ENCODE assay signal across 11 cellular contexts in the genomic region with DNA sequence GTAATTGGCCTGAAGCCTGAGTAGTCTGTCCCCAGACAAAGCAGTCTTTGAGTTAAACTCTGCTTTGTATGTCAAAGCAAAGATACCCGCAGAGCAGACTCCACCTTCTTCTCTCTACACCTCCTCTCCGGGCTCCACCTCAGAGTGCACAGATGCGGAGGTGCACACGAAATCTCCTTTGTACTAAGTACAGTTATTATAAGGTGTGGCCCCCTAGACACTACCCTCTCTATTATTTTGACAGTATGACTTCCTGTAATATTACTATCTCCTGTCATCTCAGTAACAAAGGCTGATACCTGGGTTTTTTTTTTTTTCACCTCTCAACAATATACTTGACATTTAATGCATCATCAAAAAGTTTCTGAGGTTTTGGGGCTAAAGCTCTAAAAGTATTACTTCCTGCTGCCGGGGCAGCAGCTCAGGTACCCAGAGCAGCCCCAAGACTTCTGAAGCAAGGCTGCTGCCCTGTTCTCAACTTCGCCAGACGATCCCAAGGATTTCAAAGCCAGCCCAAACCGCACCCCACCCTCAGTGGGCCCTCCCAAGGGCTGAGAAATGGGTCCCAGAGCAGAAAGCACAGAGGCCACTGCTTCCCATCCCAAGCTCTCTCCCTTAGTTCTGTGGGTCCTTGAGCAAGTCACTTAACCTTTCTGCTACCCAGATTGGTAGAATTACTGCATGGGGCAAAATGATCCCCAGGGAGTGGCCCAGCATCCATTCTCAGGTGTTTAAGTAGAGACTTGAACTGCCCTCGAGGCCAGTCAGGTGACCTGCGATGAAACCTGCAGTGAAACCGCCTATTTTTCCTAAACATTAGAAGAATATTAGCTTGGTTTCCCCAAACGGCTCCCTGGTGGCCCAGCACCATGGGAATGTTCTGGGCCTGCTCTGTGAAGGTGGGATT.
A peak's percentile ranks its signal among the peaks of the same experiment; 100 is the strongest.
DNase-seq lines count a peak whose midpoint lies in the region; ATAC-seq, FAIRE-seq and TF ChIP-seq lines count a peak whose summit lies in the region.
"Had no signal": no experiment of that assay in that cellular context is flagged by ENCODE, and none has a peak within 500 bp of the region (broad histone marks: within the 10 kb centered on the region; RNA-seq: fewer than 3 reads in every experiment).

No MANE protein-coding gene starts in this region.

- peaks cover 7% of the 10 kb centered on the region for H3K36me3 Mint-ChIP-seq in activated CD8-positive, alpha-beta memory T cell treated with anti-CD3 and anti-CD28 coated beads, Interleukin-2, amount 10 ng/mL, durations not matched to agents 7 days and 5 days
- no peaks in the 10 kb centered on the region for H3K36me3 Mint-ChIP-seq in naive B cell

- H3K27me3 Mint-ChIP-seq in activated CD8-positive, alpha-beta memory T cell treated with anti-CD3 and anti-CD28 coated beads, Interleukin-2, amount 10 ng/mL, durations not matched to agents 7 days and 5 days, result no peaks in the 10 kb centered on the region
- H3K27me3 Mint-ChIP-seq in naive B cell, result peaks cover 0 to 13% (median 8%) of the 10 kb centered on the region in 3 donors

- no peaks in the 10 kb centered on the region for H3K36me3 ChIP-seq in BLaER1 treated with 17β-estradiol and CSF1 and Interleukin-3, amounts not matched to agents 10 nM and 100 nM
- H3K36me3 ChIP-seq in pancreas, result no peaks in the 10 kb centered on the region
- H3K36me3 ChIP-seq: left ventricle myocardium inferior, uterus had no signal

- TF ChIP-seq CTCF in pancreas (IDR thresholded peaks at IDR 0.05), result no peak

- no peak for FAIRE-seq in pancreas (lab: Jason Lieb, UNC)

- H3K27ac ChIP-seq in BLaER1 treated with 17β-estradiol and CSF1 and Interleukin-3, amounts not matched to agents 10 nM and 100 nM, result no peak overlapping the region
- H3K27ac ChIP-seq in pancreas, result no peak overlapping the region
- H3K27ac ChIP-seq: left ventricle myocardium inferior, uterus had no signal

- peaks cover 27 to 62% (median 45%) of the 10 kb centered on the region in 10 experiments for H3K4me1 ChIP-seq in BLaER1 treated with 17β-estradiol and CSF1 and Interleukin-3, amounts not matched to agents 10 nM and 100 nM
- H3K4me1 ChIP-seq in pancreas, result peaks cover 5 to 7% (median 6%) of the 10 kb centered on the region in 3 donors
- H3K4me1 ChIP-seq: uterus had no signal

- 0 out of 22 replicates have a peak, but pooled peaks cover 0 to 2% (median 0%) of the 10 kb centered on the region in 11 experiments for H3K27me3 ChIP-seq in BLaER1 treated with 17β-estradiol and CSF1 and Interleukin-3, amounts not matched to agents 10 nM and 100 nM
- H3K27me3 ChIP-seq in pancreas, result no peaks in the 10 kb centered on the region
- H3K27me3 ChIP-seq: uterus had no signal

- H3K4me1 Mint-ChIP-seq in activated CD8-positive, alpha-beta memory T cell treated with anti-CD3 and anti-CD28 coated beads, Interleukin-2, amount 10 ng/mL, durations not matched to agents 7 days and 5 days, result peaks cover 52% of the 10 kb centered on the region
- peaks cover 37 to 72% (median 58%) of the 10 kb centered on the region in 3 donors for H3K4me1 Mint-ChIP-seq in naive B cell

- WGBS in pancreas, 2 donors, result 83 to 85% methylated on average over 12 of the region's 12 CpGs

- intact Hi-C loops in pancreas (cut with DNase I), result no loop called here

- H3K9me3 Mint-ChIP-seq in activated CD8-positive, alpha-beta memory T cell treated with anti-CD3 and anti-CD28 coated beads, Interleukin-2, amount 10 ng/mL, durations not matched to agents 7 days and 5 days (ENCODE audit: low read depth), result no peaks in the 10 kb centered on the region
- no peaks in the 10 kb centered on the region for H3K9me3 Mint-ChIP-seq in naive B cell

- CTCF ChIA-PET in activated CD8-positive, alpha-beta memory T cell treated with anti-CD3 and anti-CD28 coated beads, Interleukin-2, amount 10 ng/mL, durations not matched to agents 7 days and 5 days (lab: Charles Lee), result interaction anchor here (1.1 to 1.8 kb wide), 7 partner anchors 11 to 416 kb away, joined by 3 to 6 read pairs (median 4); no protein-coding TSS in a partner anchor

- H3K27ac Mint-ChIP-seq in activated CD8-positive, alpha-beta memory T cell treated with anti-CD3 and anti-CD28 coated beads, Interleukin-2, amount 10 ng/mL, durations not matched to agents 7 days and 5 days, result peak overlapping the region; percentile 87
- peak overlapping the region in 3 of 6 donors; percentile 1 to 96 (median 47) for H3K27ac Mint-ChIP-seq in naive B cell

- no peak overlapping the region for H3K4me3 ChIP-seq in BLaER1 treated with 17β-estradiol and CSF1 and Interleukin-3, amounts not matched to agents 10 nM and 100 nM
- H3K4me3 ChIP-seq in pancreas, result no peak overlapping the region
- H3K4me3 ChIP-seq: left ventricle myocardium inferior, uterus had no signal

- peak overlapping the region in 6 of 11 experiments; percentile 3 to 78 (median 24); a peak in 4 of 22 replicates for H3K4me2 ChIP-seq in BLaER1 treated with 17β-estradiol and CSF1 and Interleukin-3, amounts not matched to agents 10 nM and 100 nM

- H4K20me1 ChIP-seq in BLaER1 treated with 17β-estradiol and CSF1 and Interleukin-3, amounts not matched to agents 10 nM and 100 nM, result 0 out of 22 replicates have a peak, but pooled peaks cover 0 to 5% (median 0%) of the 10 kb centered on the region in 11 experiments

- H3K9me3 ChIP-seq in BLaER1 treated with 17β-estradiol and CSF1 and Interleukin-3, amounts not matched to agents 10 nM and 100 nM (replicated peaks in 1 of 11), result peaks cover 0 to 8% (median 0%) of the 10 kb centered on the region in 11 experiments; a peak in 4 of 22 replicates
- H3K9me3 ChIP-seq in pancreas, result no peaks in the 10 kb centered on the region
- H3K9me3 ChIP-seq: left ventricle myocardium inferior, uterus had no signal

- DNase-seq in activated CD8-positive, alpha-beta memory T cell treated with anti-CD3 and anti-CD28 coated beads, Interleukin-2, amount 10 ng/mL, durations not matched to agents 7 days and 5 days, result peak; percentile 75
- DNase-seq in naive B cell (peak; percentile 42), NCI-H1436 (lab: John Stamatoyannopoulos, UW) (no peak), pancreas (no peak), RKO (ENCODE audit: low spot score) (no peak)
- DNase-seq: left ventricle myocardium inferior, uterus had no signal

- ATAC-seq in HG02885 (IDR thresholded peaks at IDR 0.05; ENCODE audit: poor library complexity, unreplicated experiment), result peak; percentile 68
- peak; percentile 93 for ATAC-seq in activated CD8-positive, alpha-beta memory T cell treated with anti-CD3 and anti-CD28 coated beads, Interleukin-2, amount 10 ng/mL, durations not matched to agents 7 days and 5 days
- peak; percentile 47 to 50 for ATAC-seq in naive B cell (ENCODE audit: low read depth in 2 of 2)
- ATAC-seq in pancreas, result no peak
- ATAC-seq in GM21717 (IDR thresholded peaks at IDR 0.05; ENCODE audit: unreplicated experiment), result no peak
- ATAC-seq: HCT116 had no signal

- peak overlapping the region; percentile 45 for H3K4me3 Mint-ChIP-seq in activated CD8-positive, alpha-beta memory T cell treated with anti-CD3 and anti-CD28 coated beads, Interleukin-2, amount 10 ng/mL, durations not matched to agents 7 days and 5 days
- H3K4me3 Mint-ChIP-seq in naive B cell, result peak overlapping the region in 4 of 8 donors; percentile 4 to 51 (median 38)

- H3K9ac ChIP-seq in BLaER1 treated with 17β-estradiol and CSF1 and Interleukin-3, amounts not matched to agents 10 nM and 100 nM, result no peak overlapping the region

Comparison
In these comparisons a context has a peak if more than half of its experiments do, and no peak if none do; other contexts are left out.
1. ATAC-seq: peak in HG02885 (single experiment), activated CD8-positive, alpha-beta memory T cell treated with anti-CD3 and anti-CD28 coated beads, Interleukin-2, amount 10 ng/mL, durations not matched to agents 7 days and 5 days (single experiment) and naive B cell (2 of 2); none in pancreas (0 of 4) and GM21717 (single experiment).
2. DNase-seq: peak in activated CD8-positive, alpha-beta memory T cell treated with anti-CD3 and anti-CD28 coated beads, Interleukin-2, amount 10 ng/mL, durations not matched to agents 7 days and 5 days (single experiment) and naive B cell (single experiment); none in NCI-H1436 (single experiment), pancreas (0 of 6) and RKO (single experiment).